ENCODE assay signal across 8 cellular contexts in genomic region chrX:40267334-40268118, GRCh38.
A peak's percentile ranks its signal among the peaks of the same experiment; 100 is the strongest.
DNase-seq lines count a peak whose midpoint lies in the region; ATAC-seq and TF ChIP-seq lines count a peak whose summit lies in the region.

No MANE protein-coding gene starts in this region.

- H3K27me3 Mint-ChIP-seq in activated CD8-positive, alpha-beta T cell treated with anti-CD3 and anti-CD28 coated beads for 36 hours: no peaks in the 10 kb centered on the region

- POLR2A ChIA-PET in activated CD8-positive, alpha-beta T cell treated with anti-CD3 and anti-CD28 coated beads for 36 hours (lab: Charles Lee): interaction anchor here (1.1 kb wide), 1 partner anchor 114 kb away, joined by 3 read pairs; no protein-coding TSS in a partner anchor

- H3K4me1 ChIP-seq in ACC112 (ENCODE audit: control insufficient read depth, insufficient read depth, low read length, unreplicated experiment) (peaks cover 13% of the 10 kb centered on the region), GM23248 (ENCODE audit: insufficient read depth) (peaks cover 8% of the 10 kb centered on the region), iPS-20b (ENCODE audit: insufficient read depth, low read length) (peaks cover 3% of the 10 kb centered on the region; the same call in 1 of the 2 replicates)

- no peak overlapping the region for H3K27ac Mint-ChIP-seq in activated CD8-positive, alpha-beta T cell treated with anti-CD3 and anti-CD28 coated beads for 36 hours

- H3K36me3 ChIP-seq in ACC112 (ENCODE audit: insufficient read depth, low read length) (no peaks in the 10 kb centered on the region), GM23248 (ENCODE audit: low read depth) (no peaks in the 10 kb centered on the region), iPS-20b (ENCODE audit: insufficient read depth, low read depth, low read length) (no peaks in the 10 kb centered on the region)

- 6 to 12% methylated on average over 24 to 29 of the region's 29 CpGs for WGBS in GM23248 (ENCODE audit: low coverage in 1 of 2, low lambda C conversion rate in 2 of 2, missing lambda C conversion rate in 2 of 2), 2 experiments

- no peaks in the 10 kb centered on the region for H3K79me2 ChIP-seq in ACC112 (ENCODE audit: control insufficient read depth, insufficient read depth, low read length, unreplicated experiment)
- H3K79me2 ChIP-seq in GM23248 (ENCODE audit: insufficient read depth): no peaks in the 10 kb centered on the region

- TF ChIP-seq CTCF in activated CD8-positive, alpha-beta T cell treated with anti-CD3 and anti-CD28 coated beads for 36 hours (IDR thresholded peaks at IDR 0.05): no peak

- no peaks in the 10 kb centered on the region for H3K9me3 ChIP-seq in GM23248 (ENCODE audit: low read depth)
- no peaks in the 10 kb centered on the region for H3K9me3 ChIP-seq in iPS-20b (ENCODE audit: insufficient read depth, low read depth, low read length)

- intact Hi-C loops in activated CD8-positive, alpha-beta T cell treated with anti-CD3 and anti-CD28 coated beads for 36 hours (cut with micrococcal nuclease): loop anchor here (10.0 kb wide), 1 partner anchor 93 kb away; no protein-coding TSS in a partner anchor

- H2AFZ ChIP-seq in ACC112 (ENCODE audit: low read length, unreplicated experiment) (peak overlapping the region; percentile 51), GM23248 (peak overlapping the region; percentile 94)

- H3F3A ChIP-seq in GM23248 (ENCODE audit: insufficient read depth): peaks cover 6% of the 10 kb centered on the region

- H3K4me1 Mint-ChIP-seq in activated CD8-positive, alpha-beta T cell treated with anti-CD3 and anti-CD28 coated beads for 36 hours (ENCODE audit: low read depth): peaks cover 8% of the 10 kb centered on the region

- no peaks in the 10 kb centered on the region for H3K9me2 ChIP-seq in GM23248 (ENCODE audit: insufficient read depth)

- H4K20me1 ChIP-seq in GM23248 (ENCODE audit: insufficient read depth): no peaks in the 10 kb centered on the region

- H3K4me3 ChIP-seq in ACC112 (ENCODE audit: low read depth, low read length) (peak overlapping the region; percentile 86), GM23248 (peak overlapping the region; percentile 65), iPS-20b (ENCODE audit: low read length) (peak overlapping the region; percentile 31; the same call in 1 of the 2 replicates)

- ATAC-seq in activated CD8-positive, alpha-beta T cell treated with anti-CD3 and anti-CD28 coated beads for 36 hours: peak; percentile 20
- ATAC-seq in HG02973 (IDR thresholded peaks at IDR 0.05; ENCODE audit: unreplicated experiment): no peak

- no peaks in the 10 kb centered on the region for H3K9me3 Mint-ChIP-seq in activated CD8-positive, alpha-beta T cell treated with anti-CD3 and anti-CD28 coated beads for 36 hours

- H3K27me3 ChIP-seq in ACC112 (ENCODE audit: insufficient read depth, low read length) (no peaks in the 10 kb centered on the region), GM23248 (replicated peaks; ENCODE audit: insufficient read depth) (no peaks in the 10 kb centered on the region), iPS-20b (ENCODE audit: insufficient read depth, low read length) (peaks cover 19% of the 10 kb centered on the region)

- CTCF ChIA-PET in activated CD8-positive, alpha-beta T cell treated with anti-CD3 and anti-CD28 coated beads for 36 hours (lab: Charles Lee): interaction anchor here (0.7 to 1.7 kb wide), 5 partner anchors 8 to 537 kb away, joined by 3 to 6 read pairs (median 3); no protein-coding TSS in a partner anchor

- peak; percentile 31 for DNase-seq in GM23248
- DNase-seq in activated CD8-positive, alpha-beta T cell treated with anti-CD3 and anti-CD28 coated beads for 36 hours: no peak
- no peak for DNase-seq in effector CD4-positive, alpha-beta T cell
- DNase-seq in putamen (ENCODE audit: low spot score): no peak

- H3K9ac ChIP-seq in GM23248 (peak overlapping the region; percentile 60), iPS-20b (ENCODE audit: low read depth, low read length) (peak overlapping the region; percentile 28; the same call in 1 of the 2 replicates)

- in situ Hi-C loops in GM23248 (cut with MboI): loop anchor here (25.0 kb wide), 1 partner anchor 530 kb away; no protein-coding TSS in a partner anchor

- H3K36me3 Mint-ChIP-seq in activated CD8-positive, alpha-beta T cell treated with anti-CD3 and anti-CD28 coated beads for 36 hours (ENCODE audit: low read depth): no peaks in the 10 kb centered on the region

- peak overlapping the region; percentile 80 for H3K4me2 ChIP-seq in GM23248 (ENCODE audit: unreplicated experiment)

- H3K4me3 Mint-ChIP-seq in activated CD8-positive, alpha-beta T cell treated with anti-CD3 and anti-CD28 coated beads for 36 hours: peak overlapping the region; percentile 69

- no peak overlapping the region for H3K27ac ChIP-seq in ACC112 (ENCODE audit: low read depth, low read length)
- H3K27ac ChIP-seq in GM23248: no peak overlapping the region
- no peak overlapping the region for H3K27ac ChIP-seq in iPS-20b (ENCODE audit: low read length)
- H3K27ac ChIP-seq in temporal lobe (ENCODE audit: low read depth, low read length): peak overlapping the region; percentile 12

Comparison
In these comparisons a context has a peak if more than half of its experiments do, and no peak if none do; other contexts are left out.
1. H3K4me3 ChIP-seq: peak in every context shown above with its lines; median percentile 86 in ACC112; 65 in GM23248; 31 in iPS-20b.